In the genomic region with DNA sequence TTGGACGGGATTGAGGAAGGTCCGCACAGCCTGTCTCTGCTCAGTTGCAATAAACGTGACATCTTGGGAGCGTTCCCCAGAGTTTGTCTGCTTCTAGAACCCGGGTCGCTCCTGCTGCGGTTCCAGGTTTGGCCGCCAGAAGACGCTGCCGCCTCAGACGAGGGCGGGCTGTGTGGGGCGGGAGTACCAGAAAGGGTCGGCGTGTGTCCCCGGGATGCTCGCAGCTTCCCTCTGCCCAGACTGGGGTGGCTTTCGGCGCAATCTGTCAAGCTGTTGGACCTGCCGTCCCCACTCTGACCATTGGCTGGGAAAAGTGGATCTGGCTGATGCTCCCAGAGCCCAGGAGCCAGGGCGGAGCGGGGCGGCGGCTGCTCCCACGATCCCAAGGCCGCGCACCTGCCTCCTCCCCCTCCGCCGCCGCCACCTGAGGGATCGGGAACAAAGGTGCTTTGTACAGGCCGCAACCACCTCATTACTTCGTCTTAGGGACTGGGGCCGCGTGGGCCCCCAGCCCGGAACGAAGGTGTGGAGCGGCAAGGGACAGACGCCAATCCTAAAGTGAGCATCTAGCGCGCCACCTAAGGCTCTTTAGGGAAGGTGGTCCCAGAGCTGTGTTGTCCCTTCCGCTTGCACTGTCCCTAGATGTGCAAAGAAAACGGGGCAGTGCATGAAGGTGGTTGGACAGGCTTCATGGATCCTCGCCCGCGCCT, we compare ENCODE assay signal across 8 cellular contexts. TPM values are rescaled to one million over a fixed set of nuclear protein-coding genes. Genes with fewer than 3 reads are reported as not detected.
A peak's percentile ranks its signal among the peaks of the same experiment; 100 is the strongest.
DNase-seq lines count a peak whose midpoint lies in the region; ATAC-seq and TF ChIP-seq lines count a peak whose summit lies in the region.

No MANE protein-coding gene starts in this region.

- no peaks in the 10 kb centered on the region for H3K27me3 ChIP-seq in A673 (replicated peaks; ENCODE audit: insufficient read depth, low read depth, low read length, poor library complexity)

- H3K4me3 ChIP-seq in A673 (ENCODE audit: low read depth, low read length, poor library complexity, severe bottlenecking): peak overlapping the region; percentile 81
- H3K4me3 ChIP-seq in fibroblast of villous mesenchyme (ENCODE audit: low read depth, low read length): peak overlapping the region; percentile 96

- H3K27ac ChIP-seq in A673 (ENCODE audit: low read depth, low read length, poor library complexity, severe bottlenecking): no peak overlapping the region

- ATAC-seq in activated T-cell treated with anti-CD3 and anti-CD28 coated beads, Interleukin-2, amount 50 U/mL, for 4 hours: peak; percentile 30 to 47
- ATAC-seq in GM19455 (IDR thresholded peaks at IDR 0.05; ENCODE audit: unreplicated experiment): no peak
- no peak for ATAC-seq in GM21825 (IDR thresholded peaks at IDR 0.05; ENCODE audit: unreplicated experiment)

- TF ChIP-seq CTCF in A673 (conservative IDR thresholded peaks at IDR 0.05; ENCODE audit: low read depth, low read length) (peak; percentile 89), GM13976 (IDR thresholded peaks at IDR 0.05; ENCODE audit: borderline replicate concordance, control extremely low read depth, extremely low read depth, insufficient read depth, missing control alignments) (peak; percentile 96), fibroblast of villous mesenchyme (IDR thresholded peaks at IDR 0.05; ENCODE audit: insufficient read depth, low read depth, low read length) (peak; percentile 76), progenitor cell of endocrine pancreas (IDR thresholded peaks at IDR 0.05; ENCODE audit: unreplicated experiment) (peak; percentile 82)

- H3K4me1 Mint-ChIP-seq in activated T-cell treated with anti-CD3 and anti-CD28 coated beads, Interleukin-2, amount 50 U/mL, for 4 hours (ENCODE audit: low read depth): peaks cover 30% of the 10 kb centered on the region
- peaks cover 28% of the 10 kb centered on the region for H3K4me1 Mint-ChIP-seq in progenitor cell of endocrine pancreas (ENCODE audit: low read depth)

- POLR2A ChIA-PET in A673 (lab: Charles Lee; ENCODE audit: low non-redundant PET): no interaction called here

- peak overlapping the region; percentile 89 for H3K4me3 Mint-ChIP-seq in activated T-cell treated with anti-CD3 and anti-CD28 coated beads, Interleukin-2, amount 50 U/mL, for 4 hours
- peak overlapping the region; percentile 85 for H3K4me3 Mint-ChIP-seq in progenitor cell of endocrine pancreas (ENCODE audit: low read depth)

- peaks cover 31% of the 10 kb centered on the region for H3K4me1 ChIP-seq in A673 (ENCODE audit: insufficient read depth, low read length, poor library complexity, severe bottlenecking)

- DNase-seq in A673 (ENCODE audit: low spot score): peak; percentile 89
- DNase-seq in GM13976 (ENCODE audit: low spot score): peak; percentile 88
- DNase-seq in NCI-H748 (lab: John Stamatoyannopoulos, UW; ENCODE audit: unreplicated experiment): peak; percentile 84
- peak; percentile 68 for DNase-seq in activated T-cell treated with anti-CD3 and anti-CD28 coated beads, Interleukin-2, amount 50 U/mL, for 4 hours
- peak; percentile 59 for DNase-seq in fibroblast of villous mesenchyme (ENCODE audit: low read depth)
- peak; percentile 75 for DNase-seq in progenitor cell of endocrine pancreas (ENCODE audit: low spot score, unreplicated experiment)

- no peaks in the 10 kb centered on the region for H3K36me3 ChIP-seq in A673 (ENCODE audit: insufficient read depth, low read length, poor library complexity, severe bottlenecking)

- CTCF ChIA-PET in A673 (lab: Charles Lee): interaction anchor here (0.8 to 3.8 kb wide), 2 partner anchors 16 to 22 kb away, joined by 3 to 35 read pairs; partner anchors contain the start of gene EFNA3

- H3K9me3 Mint-ChIP-seq in activated T-cell treated with anti-CD3 and anti-CD28 coated beads, Interleukin-2, amount 50 U/mL, for 4 hours: no peaks in the 10 kb centered on the region
- no peaks in the 10 kb centered on the region for H3K9me3 Mint-ChIP-seq in progenitor cell of endocrine pancreas (ENCODE audit: low read depth)

- peaks cover 7% of the 10 kb centered on the region for H3K36me3 Mint-ChIP-seq in activated T-cell treated with anti-CD3 and anti-CD28 coated beads, Interleukin-2, amount 50 U/mL, for 4 hours (ENCODE audit: insufficient read depth)
- peaks cover 6% of the 10 kb centered on the region for H3K36me3 Mint-ChIP-seq in progenitor cell of endocrine pancreas (ENCODE audit: insufficient read depth)

- in situ Hi-C loops in GM13976 (cut with MboI; ENCODE audit: low sequenced_read_pairs, unreplicated experiment): loop anchor here (10.0 to 25.0 kb wide), 2 partner anchors 398 to 501 kb away; partner anchors contain the start of genes CHRNB2 and UBE2Q1

- BruUV-seq in A673 (replicated peaks; lab: Mats Ljungman, UMichigan): no TSS peak

- no peaks in the 10 kb centered on the region for H3K27me3 Mint-ChIP-seq in activated T-cell treated with anti-CD3 and anti-CD28 coated beads, Interleukin-2, amount 50 U/mL, for 4 hours (ENCODE audit: low read depth)
- peaks cover 3% of the 10 kb centered on the region for H3K27me3 Mint-ChIP-seq in progenitor cell of endocrine pancreas

- no peaks in the 10 kb centered on the region for H3K9me3 ChIP-seq in A673 (ENCODE audit: low read depth, low read length, poor library complexity, severe bottlenecking)

- intact Hi-C loops in A673 (cut with micrococcal nuclease; ENCODE audit: unreplicated experiment): loop anchor here (1.0 to 5.0 kb wide), 4 partner anchors 21 to 581 kb away; partner anchors contain the start of genes PYGO2 and UBE2Q1

- H3K27ac Mint-ChIP-seq in progenitor cell of endocrine pancreas: peak overlapping the region; percentile 96

RNA-seq across cellular contexts. Expression of gene EFNA4, which starts 0.7 kb away (rescaled TPM):
- total RNA-seq in A673 (2021): 17.0 and 18.8 TPM in 2 replicates
- total RNA-seq in activated T-cell treated with anti-CD3 and anti-CD28 coated beads, Interleukin-2, amount 50 U/mL, for 4 hours: 1 to 10 TPM; 4.2 to 4.5 (median 4.3) TPM
- total RNA-seq in fibroblast of villous mesenchyme: 2.6 and 3.9 TPM in 2 replicates
- total RNA-seq in progenitor cell of endocrine pancreas: 45.5 and 46.8 TPM in 2 replicates

RNA-seq across cellular contexts. Expression of gene ADAM15, which starts 11.7 kb away (rescaled TPM):
- 36.3 and 48.5 TPM in 2 replicates for total RNA-seq in A673 (2021)
- 10 to 100 TPM; 46.3 to 63.4 (median 48.8) TPM for total RNA-seq in activated T-cell treated with anti-CD3 and anti-CD28 coated beads, Interleukin-2, amount 50 U/mL, for 4 hours
- 41.2 and 49.2 TPM in 2 replicates for total RNA-seq in fibroblast of villous mesenchyme
- 20.9 and 22.1 TPM in 2 replicates for total RNA-seq in progenitor cell of endocrine pancreas

RNA-seq across cellular contexts. Expression of gene EFNA3, which starts 15.8 kb away (rescaled TPM):
- total RNA-seq in A673 (2021) (5.8 and 8.9 TPM in 2 replicates), fibroblast of villous mesenchyme (0.32 and 0.43 TPM in 2 replicates), progenitor cell of endocrine pancreas (9.0 and 10.5 TPM in 2 replicates)
- 1 to 10 TPM in 2 of 3 donors, under 1 TPM in 1; 0.84 to 2.0 (median 1.1) TPM for total RNA-seq in activated T-cell treated with anti-CD3 and anti-CD28 coated beads, Interleukin-2, amount 50 U/mL, for 4 hours

RNA-seq across cellular contexts. Expression of gene DCST1, which starts 29.2 kb away (rescaled TPM):
- not detected in 2 replicates for total RNA-seq in A673 (2021)
- total RNA-seq in activated T-cell treated with anti-CD3 and anti-CD28 coated beads, Interleukin-2, amount 50 U/mL, for 4 hours: not detected
- total RNA-seq in fibroblast of villous mesenchyme: not detected in 2 replicates
- not detected in 2 replicates for total RNA-seq in progenitor cell of endocrine pancreas

RNA-seq across cellular contexts. Expression of gene DCST2, which starts 29.3 kb away (rescaled TPM):
- 0.21 TPM in 1 of 2 replicates, not detected in the other for total RNA-seq in A673 (2021)
- total RNA-seq in activated T-cell treated with anti-CD3 and anti-CD28 coated beads, Interleukin-2, amount 50 U/mL, for 4 hours: under 1 TPM in 1 of 3 donors, not detected in 2; 0.08 TPM
- total RNA-seq in fibroblast of villous mesenchyme: not detected in 2 replicates
- 2.2 TPM in 2 replicates for total RNA-seq in progenitor cell of endocrine pancreas

Comparison
In these comparisons a context has a peak if more than half of its experiments do, and no peak if none do; other contexts are left out.
1. ATAC-seq: peak in activated T-cell treated with anti-CD3 and anti-CD28 coated beads, Interleukin-2, amount 50 U/mL, for 4 hours (2 of 2); none in GM19455 (single experiment) and GM21825 (single experiment).
2. Peak in every context shown above with its lines, with median percentiles within 50 percentile points of each other: DNase-seq and CTCF ChIP-seq.